Comparison of ENCODE assay signal across 8 cellular contexts in genomic region chr22:44024288-44024908, GRCh38. TPM values are rescaled to one million over a fixed set of nuclear protein-coding genes. Genes with fewer than 3 reads are reported as not detected.
DNase-seq lines count a peak whose midpoint lies in the region; ATAC-seq and TF ChIP-seq lines count a peak whose summit lies in the region.

A gene with protein sequence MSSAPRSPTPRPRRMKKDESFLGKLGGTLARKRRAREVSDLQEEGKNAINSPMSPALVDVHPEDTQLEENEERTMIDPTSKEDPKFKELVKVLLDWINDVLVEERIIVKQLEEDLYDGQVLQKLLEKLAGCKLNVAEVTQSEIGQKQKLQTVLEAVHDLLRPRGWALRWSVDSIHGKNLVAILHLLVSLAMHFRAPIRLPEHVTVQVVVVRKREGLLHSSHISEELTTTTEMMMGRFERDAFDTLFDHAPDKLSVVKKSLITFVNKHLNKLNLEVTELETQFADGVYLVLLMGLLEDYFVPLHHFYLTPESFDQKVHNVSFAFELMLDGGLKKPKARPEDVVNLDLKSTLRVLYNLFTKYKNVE (plus strand): TSS chr22:44024302. CDS start chr22:44024340, 38 bp downstream.

- H3K4me3 ChIP-seq in Panc1 (ENCODE audit: low read depth in 2 of 2, low read length in 2 of 2) (peak within 1 kb of the TSS; percentile 51 to 68), cardiac fibroblast (replicated peaks in 1 of 2; ENCODE audit: low read depth in 2 of 2, low read length in 2 of 2) (peak within 1 kb of the TSS; percentile 62 to 63)

- TF ChIP-seq CTCF in Panc1 (IDR thresholded peaks at IDR 0.05) (no peak), cardiac fibroblast (IDR thresholded peaks at IDR 0.05; ENCODE audit: low read depth, low read length) (no peak)

- H3K27me3 ChIP-seq in Panc1 (ENCODE audit: control insufficient read depth, insufficient read depth, low read length), result no peaks in the 10 kb centered on the region

- H3K9me3 ChIP-seq in Panc1 (ENCODE audit: control insufficient read depth, insufficient read depth, low read depth, low read length), result no peaks in the 10 kb centered on the region

- CTCF ChIA-PET in Panc1 (lab: Charles Lee), result no interaction called here

- intact Hi-C loops in Panc1 (cut with micrococcal nuclease; ENCODE audit: unreplicated experiment), result no loop called here

- peak; percentile 53 for ATAC-seq in Panc1

- H3K4me1 ChIP-seq in Panc1 (ENCODE audit: control insufficient read depth, insufficient read depth, low read length), result peaks cover 15% of the 10 kb centered on the region

- BruUV-seq in Panc1 (replicated peaks; lab: Mats Ljungman, UMichigan), result no TSS peak

- DNase-seq in NCI-H146 (lab: John Stamatoyannopoulos, UW), result peak; percentile 21
- no peak for DNase-seq in NCI-H146 treated with DMSO at 0.1 percent for 48 hours (lab: John Stamatoyannopoulos, UW; ENCODE audit: unreplicated experiment)
- DNase-seq in Panc1 (ENCODE audit: low read depth, low spot score), result no peak
- DNase-seq in cardiac fibroblast (ENCODE audit: low read depth in 2 of 2), result peak in 1 of 2 donors; percentile 29
- peak; percentile 22 for DNase-seq in kidney tubule cell (ENCODE audit: low spot score)
- peak; percentile 6 to 21 for DNase-seq in stimulated activated CD4-positive, alpha-beta T cell treated with anti-CD3 and anti-CD28 coated beads, Interleukin-2, amount 100 ng/mL, for 48 hours
- no peak for DNase-seq in SIG-M5 treated with dmso at 0.1 percent for 504 hours (lab: John Stamatoyannopoulos, UW; ENCODE audit: unreplicated experiment)
- no peak for DNase-seq in stimulated activated naive CD4-positive, alpha-beta T cell (lab: John Stamatoyannopoulos, UW)

- POLR2A ChIA-PET in Panc1 (lab: Charles Lee), result interaction anchor here (0.6 kb wide), 1 partner anchor 65 kb away, joined by 4 read pairs; no protein-coding TSS in a partner anchor

- peak within 1 kb of the TSS; percentile 89 for H3K27ac ChIP-seq in Panc1 (ENCODE audit: low read length)

- H3K36me3 ChIP-seq in Panc1 (ENCODE audit: control insufficient read depth, insufficient read depth, low read length), result no peaks in the 10 kb centered on the region

- in situ Hi-C loops in Panc1 (cut with HindIII; ENCODE audit: low pct_unique_long_range_greater_than_20kb, low sequenced_read_pairs), result no loop called here

RNA-seq across cellular contexts. Expression of the gene that starts here (rescaled TPM):
- 28.1 TPM for total RNA-seq in Panc1 (2021; ENCODE audit: unreplicated experiment)
- 46.2 TPM for polyA plus RNA-seq in Panc1 (2012; ENCODE audit: insufficient read length)

Comparison
In these comparisons a context has a peak if more than half of its experiments do, and no peak if none do; other contexts are left out.
1. DNase-seq: peak in NCI-H146 (single experiment), kidney tubule cell (single experiment) and stimulated activated CD4-positive, alpha-beta T cell treated with anti-CD3 and anti-CD28 coated beads, Interleukin-2, amount 100 ng/mL, for 48 hours (2 of 2); none in NCI-H146 treated with DMSO at 0.1 percent for 48 hours (single experiment), Panc1 (single experiment), SIG-M5 treated with dmso at 0.1 percent for 504 hours (single experiment) and stimulated activated naive CD4-positive, alpha-beta T cell (0 of 6).